2 cellular contexts compared by ENCODE assay signal in genomic region chr4:109499513-109499912, GRCh38.
TF ChIP-seq lines count a peak whose summit lies in the region.

No MANE protein-coding gene starts in this region.

TF ChIP-seq in IMR-90, 13 proteins besides CTCF, POLR2A, EP300 and RAD21:
- TF ChIP-seq CEBPB (IDR thresholded peaks at IDR 0.05; ENCODE audit: low read depth, low read length) (no peak), RFX5 (IDR thresholded peaks at IDR 0.05; ENCODE audit: low read depth, low read length) (no peak), USF2 (IDR thresholded peaks at IDR 0.05; ENCODE audit: low read depth, low read length) (no peak), RCOR1 (IDR thresholded peaks at IDR 0.05; ENCODE audit: insufficient replicate concordance, low read length) (no peak), ELK1 (IDR thresholded peaks at IDR 0.05; ENCODE audit: borderline replicate concordance, low read depth, low read length) (no peak), BHLHE40 (IDR thresholded peaks at IDR 0.05; ENCODE audit: low read depth, low read length) (no peak), FOS (IDR thresholded peaks at IDR 0.05; ENCODE audit: low read depth, low read length) (no peak), MXI1 (IDR thresholded peaks at IDR 0.05; ENCODE audit: borderline replicate concordance, low read depth, low read length) (no peak), MAZ (IDR thresholded peaks at IDR 0.05; ENCODE audit: borderline replicate concordance, low read depth, low read length) (no peak), MAFK (IDR thresholded peaks at IDR 0.05; ENCODE audit: low read depth, low read length) (no peak), NFE2L2 (IDR thresholded peaks at IDR 0.05; ENCODE audit: low read depth, low read length) (no peak), SMC3 (IDR thresholded peaks at IDR 0.05; ENCODE audit: low read depth, low read length) (no peak)

TF ChIP-seq in GM12878, 131 proteins besides CTCF, POLR2A, EP300 and RAD21:
- TF ChIP-seq ELK1 (IDR thresholded peaks at IDR 0.05; ENCODE audit: low read depth, low read length) = no peak
- no peak for TF ChIP-seq USF2 (IDR thresholded peaks at IDR 0.05; ENCODE audit: borderline replicate concordance, low read depth, low read length)
- TF ChIP-seq RELB (IDR thresholded peaks at IDR 0.05; ENCODE audit: low read depth) = no peak
- TF ChIP-seq HCFC1 (IDR thresholded peaks at IDR 0.05; ENCODE audit: low read length) = no peak
- no peak for TF ChIP-seq KDM1A (IDR thresholded peaks at IDR 0.05; ENCODE audit: borderline replicate concordance)
- no peak for TF ChIP-seq CUX1 (IDR thresholded peaks at IDR 0.05; ENCODE audit: insufficient replicate concordance, low read depth, low read length)
- TF ChIP-seq NR2F1 (conservative IDR thresholded peaks at IDR 0.05) = no peak
- TF ChIP-seq NFYA (IDR thresholded peaks at IDR 0.05; ENCODE audit: borderline replicate concordance, low read depth, low read length) = no peak
- TF ChIP-seq PAX8 (IDR thresholded peaks at IDR 0.05) = no peak
- no peak for TF ChIP-seq SREBF2 (IDR thresholded peaks at IDR 0.05; ENCODE audit: low read length)
- no peak for TF ChIP-seq RCOR1 (conservative IDR thresholded peaks at IDR 0.05; ENCODE audit: low read depth, low read length)
- no peak for TF ChIP-seq IRF5 (IDR thresholded peaks at IDR 0.05; ENCODE audit: borderline replicate concordance)
